1 cellular context compared by ENCODE assay signal in the genomic region with DNA sequence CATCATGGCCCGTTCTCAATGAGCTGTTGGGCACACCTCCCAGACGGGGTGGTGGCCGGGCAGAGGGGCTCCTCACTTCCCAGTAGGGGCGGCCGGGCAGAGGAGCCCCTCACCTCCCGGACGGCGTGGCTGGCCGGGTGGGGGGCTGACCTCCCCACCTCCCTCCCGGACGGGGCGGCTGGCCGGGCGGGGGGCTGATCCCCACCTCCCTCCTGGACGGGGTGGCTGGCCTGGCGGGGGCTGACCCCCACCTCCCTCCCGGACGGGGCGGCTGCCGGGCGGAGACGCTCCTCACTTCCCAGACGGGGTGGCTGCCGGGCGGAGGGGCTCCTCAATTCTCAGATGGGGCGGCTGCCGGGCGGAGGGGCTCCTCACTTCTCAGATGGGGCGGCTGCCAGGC. TPM values are rescaled to one million over a fixed set of nuclear protein-coding genes. Genes with fewer than 3 reads are reported as not detected.
"Had no signal": no experiment of that assay in that cellular context is flagged by ENCODE, and none has a peak within 500 bp of the region (broad histone marks: within the 10 kb centered on the region; RNA-seq: fewer than 3 reads in every experiment).

No MANE protein-coding gene starts in this region.

RNA-seq across cellular contexts. Expression of gene RBPMS2, which starts 23.5 kb away (rescaled TPM):
- total RNA-seq: GM23248 had no signal
